ENCODE assay signal across 2 cellular contexts in the genomic region with DNA sequence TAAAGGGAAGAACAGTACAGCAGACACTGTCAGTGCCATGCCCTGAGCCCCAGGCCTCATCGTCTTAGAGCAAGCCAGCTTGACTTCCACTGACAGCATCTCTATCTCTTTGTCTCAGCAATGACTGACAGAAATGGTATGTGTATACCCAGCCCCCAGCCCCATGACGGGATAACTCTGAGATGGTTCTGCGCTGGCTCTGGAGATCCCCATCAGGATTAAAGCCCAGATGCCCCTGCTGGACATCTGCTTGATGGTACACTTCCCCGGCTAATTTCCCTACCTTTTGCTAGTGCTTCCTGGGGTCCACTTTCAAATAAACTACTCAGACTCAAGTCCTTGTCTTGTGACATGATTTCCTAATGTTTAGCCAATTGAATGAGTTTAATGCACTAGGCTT.
TF ChIP-seq lines count a peak whose summit lies in the region.

No MANE protein-coding gene starts in this region.

TF ChIP-seq in H1, 55 proteins besides CTCF, POLR2A, EP300 and RAD21:
- TF ChIP-seq, protein P1, sequence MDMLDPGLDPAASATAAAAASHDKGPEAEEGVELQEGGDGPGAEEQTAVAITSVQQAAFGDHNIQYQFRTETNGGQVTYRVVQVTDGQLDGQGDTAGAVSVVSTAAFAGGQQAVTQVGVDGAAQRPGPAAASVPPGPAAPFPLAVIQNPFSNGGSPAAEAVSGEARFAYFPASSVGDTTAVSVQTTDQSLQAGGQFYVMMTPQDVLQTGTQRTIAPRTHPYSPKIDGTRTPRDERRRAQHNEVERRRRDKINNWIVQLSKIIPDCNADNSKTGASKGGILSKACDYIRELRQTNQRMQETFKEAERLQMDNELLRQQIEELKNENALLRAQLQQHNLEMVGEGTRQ (IDR thresholded peaks at IDR 0.05; ENCODE audit: low read length): no peak

TF ChIP-seq in HepG2, 621 proteins besides CTCF, POLR2A, EP300 and RAD21:
- TF ChIP-seq KMT2B (CRISPR knock-in tag; IDR thresholded peaks at IDR 0.05) (no peak), ZNF777 (CRISPR knock-in tag; IDR thresholded peaks at IDR 0.05) (no peak), ATRX (CRISPR knock-in tag; IDR thresholded peaks at IDR 0.05; ENCODE audit: borderline replicate concordance) (no peak), ETV5 (CRISPR knock-in tag; IDR thresholded peaks at IDR 0.05; ENCODE audit: borderline replicate concordance) (no peak), SOX6 (IDR thresholded peaks at IDR 0.05) (no peak), SOX6 (CRISPR knock-in tag; IDR thresholded peaks at IDR 0.05) (no peak), SP4 (CRISPR knock-in tag; IDR thresholded peaks at IDR 0.05) (no peak), ZSCAN12 (CRISPR knock-in tag; IDR thresholded peaks at IDR 0.05) (no peak)
- TF ChIP-seq, protein P2, sequence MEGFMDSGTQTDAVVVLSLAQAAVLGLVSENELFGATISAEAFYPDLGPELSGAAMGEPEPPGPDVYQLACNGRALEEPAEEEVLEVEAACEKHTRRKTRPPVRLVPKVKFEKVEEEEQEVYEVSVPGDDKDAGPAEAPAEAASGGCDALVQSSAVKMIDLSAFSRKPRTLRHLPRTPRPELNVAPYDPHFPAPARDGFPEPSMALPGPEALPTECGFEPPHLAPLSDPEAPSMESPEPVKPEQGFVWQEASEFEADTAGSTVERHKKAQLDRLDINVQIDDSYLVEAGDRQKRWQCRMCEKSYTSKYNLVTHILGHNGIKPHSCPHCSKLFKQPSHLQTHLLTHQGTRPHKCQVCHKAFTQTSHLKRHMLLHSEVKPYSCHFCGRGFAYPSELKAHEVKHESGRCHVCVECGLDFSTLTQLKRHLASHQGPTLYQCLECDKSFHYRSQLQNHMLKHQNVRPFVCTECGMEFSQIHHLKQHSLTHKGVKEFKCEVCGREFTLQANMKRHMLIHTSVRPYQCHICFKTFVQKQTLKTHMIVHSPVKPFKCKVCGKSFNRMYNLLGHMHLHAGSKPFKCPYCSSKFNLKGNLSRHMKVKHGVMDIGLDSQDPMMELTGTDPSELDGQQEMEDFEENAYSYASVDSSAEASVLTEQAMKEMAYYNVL (CRISPR knock-in tag; IDR thresholded peaks at IDR 0.05; ENCODE audit: borderline replicate concordance): no peak
- TF ChIP-seq, protein P3, sequence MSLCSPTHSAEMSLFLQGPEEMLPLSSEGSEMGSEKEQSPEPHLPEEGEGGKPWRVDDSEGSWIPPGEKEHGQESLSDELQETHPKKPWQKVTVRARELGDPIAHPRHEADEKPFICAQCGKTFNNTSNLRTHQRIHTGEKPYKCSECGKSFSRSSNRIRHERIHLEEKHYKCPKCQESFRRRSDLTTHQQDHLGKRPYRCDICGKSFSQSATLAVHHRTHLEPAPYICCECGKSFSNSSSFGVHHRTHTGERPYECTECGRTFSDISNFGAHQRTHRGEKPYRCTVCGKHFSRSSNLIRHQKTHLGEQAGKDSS (CRISPR knock-in tag; IDR thresholded peaks at IDR 0.05; ENCODE audit: borderline replicate concordance, low read depth): no peak
